ENCODE assay signal across 8 cellular contexts in genomic region chr13:97221491-97221890, GRCh38. TPM values are rescaled to one million over a fixed set of nuclear protein-coding genes. Genes with fewer than 3 reads are reported as not detected.
DNase-seq lines count a peak whose midpoint lies in the region; ATAC-seq, FAIRE-seq and TF ChIP-seq lines count a peak whose summit lies in the region.

No MANE protein-coding gene starts in this region.

- H3K4me3 ChIP-seq in gastroesophageal sphincter = peak overlapping the region; percentile 65 to 84
- peak overlapping the region; percentile 83 to 98 (median 85) for H3K4me3 ChIP-seq in skeletal muscle tissue (ENCODE audit: low read length in 3 of 3)

- peak; percentile 70 for FAIRE-seq in GM19239 (lab: Jason Lieb, UNC)

- WGBS in gastroesophageal sphincter (ENCODE audit: low coverage in 1 of 2), 2 donors = 9 to 21% methylated on average over 6 of the region's 6 CpGs

- DNase-seq in GM19239 (ENCODE audit: insufficient read length, low spot score) = no peak
- DNase-seq in SIG-M5 (lab: John Stamatoyannopoulos, UW) = no peak
- no peak for DNase-seq in activated CD8-positive, alpha-beta memory T cell treated with anti-CD3 and anti-CD28 coated beads, Interleukin-2, amount 10 ng/mL, durations not matched to agents 7 days and 5 days
- no peak for DNase-seq in SKM-1 (lab: John Stamatoyannopoulos, UW; ENCODE audit: unreplicated experiment)

- H3K36me3 ChIP-seq in gastroesophageal sphincter = no peaks in the 10 kb centered on the region
- no peaks in the 10 kb centered on the region for H3K36me3 ChIP-seq in skeletal muscle tissue (ENCODE audit: control insufficient read depth in 3 of 3, insufficient read depth in 3 of 3, low read length in 3 of 3)

- CTCF ChIA-PET in activated CD8-positive, alpha-beta memory T cell treated with anti-CD3 and anti-CD28 coated beads, Interleukin-2, amount 10 ng/mL, durations not matched to agents 7 days and 5 days (lab: Charles Lee) = interaction anchor here (0.5 to 4.7 kb wide), 5 partner anchors 10 to 287 kb away, joined by 3 to 38 read pairs (median 5); no protein-coding TSS in a partner anchor

- H3K4me1 ChIP-seq in gastroesophageal sphincter (peaks cover 7 to 27% (median 9%) of the 10 kb centered on the region in 3 donors), skeletal muscle tissue (ENCODE audit: control insufficient read depth in 3 of 3, insufficient read depth in 3 of 3, low read length in 3 of 3) (peaks cover 17 to 28% (median 19%) of the 10 kb centered on the region in 3 donors)

- TF ChIP-seq CTCF in VCaP (conservative IDR thresholded peaks at IDR 0.05) = no peak
- no peak for TF ChIP-seq CTCF in gastroesophageal sphincter (IDR thresholded peaks at IDR 0.05)

- no peak for TF ChIP-seq POLR2A in gastroesophageal sphincter (IDR thresholded peaks at IDR 0.05)

- no peaks in the 10 kb centered on the region for H3K36me3 Mint-ChIP-seq in activated CD8-positive, alpha-beta memory T cell treated with anti-CD3 and anti-CD28 coated beads, Interleukin-2, amount 10 ng/mL, durations not matched to agents 7 days and 5 days

- no peaks in the 10 kb centered on the region for H3K27me3 ChIP-seq in gastroesophageal sphincter
- H3K27me3 ChIP-seq in skeletal muscle tissue (ENCODE audit: control insufficient read depth in 3 of 3, insufficient read depth in 3 of 3, low read length in 3 of 3) = no peaks in the 10 kb centered on the region

- TF ChIP-seq EP300 in gastroesophageal sphincter (IDR thresholded peaks at IDR 0.05) = no peak

- H3K27ac ChIP-seq in VCaP = peak overlapping the region; percentile 81
- peak overlapping the region; percentile 93 to 98 (median 96) for H3K27ac ChIP-seq in gastroesophageal sphincter
- peak overlapping the region; percentile 83 for H3K27ac ChIP-seq in skeletal muscle tissue (ENCODE audit: low read depth, low read length)

- H3K4me1 Mint-ChIP-seq in activated CD8-positive, alpha-beta memory T cell treated with anti-CD3 and anti-CD28 coated beads, Interleukin-2, amount 10 ng/mL, durations not matched to agents 7 days and 5 days = peaks cover 43% of the 10 kb centered on the region

- ATAC-seq in gastroesophageal sphincter = no peak
- ATAC-seq in GM21447 (IDR thresholded peaks at IDR 0.05; ENCODE audit: unreplicated experiment) = no peak
- ATAC-seq in activated CD8-positive, alpha-beta memory T cell treated with anti-CD3 and anti-CD28 coated beads, Interleukin-2, amount 10 ng/mL, durations not matched to agents 7 days and 5 days = no peak

- H3K27ac Mint-ChIP-seq in activated CD8-positive, alpha-beta memory T cell treated with anti-CD3 and anti-CD28 coated beads, Interleukin-2, amount 10 ng/mL, durations not matched to agents 7 days and 5 days = no peak overlapping the region

- H3K4me3 Mint-ChIP-seq in activated CD8-positive, alpha-beta memory T cell treated with anti-CD3 and anti-CD28 coated beads, Interleukin-2, amount 10 ng/mL, durations not matched to agents 7 days and 5 days = no peak overlapping the region

- H3K27me3 Mint-ChIP-seq in activated CD8-positive, alpha-beta memory T cell treated with anti-CD3 and anti-CD28 coated beads, Interleukin-2, amount 10 ng/mL, durations not matched to agents 7 days and 5 days = no peaks in the 10 kb centered on the region

- no peaks in the 10 kb centered on the region for H3K9me3 ChIP-seq in gastroesophageal sphincter
- H3K9me3 ChIP-seq in skeletal muscle tissue (ENCODE audit: control insufficient read depth in 3 of 3, low read length in 3 of 3) = no peaks in the 10 kb centered on the region

- H3K9me3 Mint-ChIP-seq in activated CD8-positive, alpha-beta memory T cell treated with anti-CD3 and anti-CD28 coated beads, Interleukin-2, amount 10 ng/mL, durations not matched to agents 7 days and 5 days (ENCODE audit: low read depth) = no peaks in the 10 kb centered on the region

- peak overlapping the region in 2 of 3 donors; percentile 82 to 84 for H3K9ac ChIP-seq in skeletal muscle tissue (ENCODE audit: low read depth in 1 of 3, low read length in 3 of 3)

RNA-seq across cellular contexts. Expression of gene MBNL2, which starts 0.6 kb away (rescaled TPM):
- total RNA-seq in gastroesophageal sphincter = 100 to 1,000 TPM; 113 to 129 (median 118) TPM
- 30.3 TPM for total RNA-seq in skeletal muscle tissue
- total RNA-seq in activated CD8-positive, alpha-beta memory T cell treated with anti-CD3 and anti-CD28 coated beads, Interleukin-2, amount 10 ng/mL, durations not matched to agents 7 days and 5 days = 10 to 100 TPM in 1 of 2 experiments, 1 to 10 TPM in 1; 9.7 to 13.4 TPM
